ENCODE assay signal across 13 cellular contexts in the genomic region with DNA sequence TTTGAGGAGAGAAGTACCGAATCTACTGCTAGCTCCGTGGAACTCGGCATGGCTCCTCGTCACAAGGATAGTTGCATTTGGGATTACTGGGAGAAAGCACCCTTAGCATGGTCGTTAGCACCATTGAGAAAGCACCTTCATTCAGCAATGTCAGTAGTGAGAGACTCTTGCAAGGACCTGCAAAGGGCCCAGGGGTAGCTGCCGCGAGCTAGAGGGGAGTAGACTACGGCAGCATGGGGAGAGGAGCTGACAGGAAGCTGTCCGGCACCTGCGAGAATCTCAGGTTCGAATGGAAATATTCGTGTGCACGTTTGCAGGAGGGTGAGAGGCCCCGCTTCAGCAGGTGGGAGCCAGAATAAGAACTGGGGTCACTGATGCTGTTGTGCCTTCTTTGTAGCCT. TPM values are rescaled to one million over a fixed set of nuclear protein-coding genes. Genes with fewer than 3 reads are reported as not detected.
DNase-seq lines count a peak whose midpoint lies in the region; ATAC-seq and TF ChIP-seq lines count a peak whose summit lies in the region.
"Had no signal": no experiment of that assay in that cellular context is flagged by ENCODE, and none has a peak within 500 bp of the region (broad histone marks: within the 10 kb centered on the region; RNA-seq: fewer than 3 reads in every experiment).

No MANE protein-coding gene starts in this region.

- no peaks in the 10 kb centered on the region for H3K4me1 ChIP-seq in CD8-positive, alpha-beta memory T cell (ENCODE audit: insufficient read depth, low read length)
- H3K4me1 ChIP-seq: BE2C had no signal

- H4K20me1 ChIP-seq in SU-DHL-6 (ENCODE audit: low read depth, low read length), result no peaks in the 10 kb centered on the region

- H3K27me3 ChIP-seq in SU-DHL-6 (ENCODE audit: low read length), result no peaks in the 10 kb centered on the region
- H3K27me3 ChIP-seq in CD8-positive, alpha-beta memory T cell (ENCODE audit: insufficient read depth, low read length, poor library complexity, severe bottlenecking), result no peaks in the 10 kb centered on the region
- H3K27me3 ChIP-seq: BE2C had no signal

- no peak overlapping the region for H2AFZ ChIP-seq in SU-DHL-6 (ENCODE audit: low read depth, low read length, severe bottlenecking)

- CTCF ChIA-PET in CD8-positive, alpha-beta memory T cell (lab: Charles Lee), result interaction anchor here (0.9 to 6.5 kb wide), 4 partner anchors 41 to 583 kb away, joined by 3 to 62 read pairs (median 24); a partner anchor contains a TSS

- ATAC-seq in HG02763 (IDR thresholded peaks at IDR 0.05; ENCODE audit: unreplicated experiment), result peak; percentile 22

- H3K27ac Mint-ChIP-seq in endothelial cell (ENCODE audit: unreplicated experiment), result no peak overlapping the region
- no peak overlapping the region for H3K27ac Mint-ChIP-seq in CD8-positive, alpha-beta memory T cell
- H3K27ac Mint-ChIP-seq: immature natural killer cell had no signal

- peak overlapping the region; percentile 99 for H3K27ac ChIP-seq in SU-DHL-6 (ENCODE audit: low read depth, low read length)
- no peak overlapping the region for H3K27ac ChIP-seq in CD8-positive, alpha-beta memory T cell (ENCODE audit: low read depth, low read length)
- H3K27ac ChIP-seq: RWPE1 had no signal

- H3K4me3 Mint-ChIP-seq in endothelial cell (ENCODE audit: unreplicated experiment), result no peak overlapping the region
- H3K4me3 Mint-ChIP-seq in CD8-positive, alpha-beta memory T cell, result no peak overlapping the region

- H3K4me3 ChIP-seq in GM12864 (ENCODE audit: low read depth, low read length) (peak overlapping the region; percentile 9), SU-DHL-6 (ENCODE audit: insufficient read depth, low read length, poor library complexity, severe bottlenecking) (peak overlapping the region; percentile 35)
- no peak overlapping the region for H3K4me3 ChIP-seq in CD8-positive, alpha-beta memory T cell (ENCODE audit: low read length)

- H3K9me3 Mint-ChIP-seq in endothelial cell (ENCODE audit: unreplicated experiment), result no peaks in the 10 kb centered on the region
- H3K9me3 Mint-ChIP-seq in CD8-positive, alpha-beta memory T cell, result peaks cover 0 to 2% (median 0%) of the 10 kb centered on the region in 5 donors
- H3K9me3 Mint-ChIP-seq: immature natural killer cell had no signal

- peaks cover 3% of the 10 kb centered on the region for H3K27me3 Mint-ChIP-seq in endothelial cell (ENCODE audit: unreplicated experiment)
- peaks cover 3 to 6% of the 10 kb centered on the region in 2 donors for H3K27me3 Mint-ChIP-seq in CD8-positive, alpha-beta memory T cell

- 0 out of 2 replicates have a peak, but pooled peaks cover 3% of the 10 kb centered on the region for H3K36me3 ChIP-seq in SU-DHL-6 (ENCODE audit: low read length)
- H3K36me3 ChIP-seq in CD8-positive, alpha-beta memory T cell (ENCODE audit: insufficient read depth, low read length), result no peaks in the 10 kb centered on the region
- H3K36me3 ChIP-seq: BE2C had no signal

- peaks cover 55% of the 10 kb centered on the region for H3F3A ChIP-seq in SU-DHL-6 (ENCODE audit: insufficient read depth)

- H3K9me2 ChIP-seq in SU-DHL-6 (replicated peaks; ENCODE audit: insufficient read depth, low read length), result no peaks in the 10 kb centered on the region

- H3K4me1 Mint-ChIP-seq in endothelial cell (ENCODE audit: unreplicated experiment), result no peaks in the 10 kb centered on the region
- peaks cover 4 to 10% (median 8%) of the 10 kb centered on the region in 3 donors for H3K4me1 Mint-ChIP-seq in CD8-positive, alpha-beta memory T cell

- H3K36me3 Mint-ChIP-seq in endothelial cell (ENCODE audit: low read depth, unreplicated experiment), result no peaks in the 10 kb centered on the region
- no peaks in the 10 kb centered on the region for H3K36me3 Mint-ChIP-seq in CD8-positive, alpha-beta memory T cell
- H3K36me3 Mint-ChIP-seq: immature natural killer cell had no signal

- peak overlapping the region; percentile 82 for H3K9ac ChIP-seq in SU-DHL-6 (ENCODE audit: low read length)

- in situ Hi-C loops in GM18951 (cut with MboI; ENCODE audit: low sequenced_read_pairs, unreplicated experiment), result loop anchor here (10.0 to 25.0 kb wide), 2 partner anchors 92 to 675 kb away; a partner anchor contains a TSS

- TF ChIP-seq CTCF in GM12864 (IDR thresholded peaks at IDR 0.05; ENCODE audit: low read depth, low read length, missing control alignments) (no peak), SU-DHL-6 (IDR thresholded peaks at IDR 0.05; ENCODE audit: insufficient read depth, low read length, poor library complexity, severe bottlenecking) (no peak), endothelial cell (IDR thresholded peaks at IDR 0.05; ENCODE audit: unreplicated experiment) (no peak)

- POLR2A ChIA-PET in CD8-positive, alpha-beta memory T cell (lab: Charles Lee), result no interaction called here

- peak; percentile 37 for TF ChIP-seq POLR2A in GM18951 (IDR thresholded peaks at IDR 0.05; ENCODE audit: extremely low read depth, insufficient read depth, insufficient read length)

- DNase-seq in GM12864 (ENCODE audit: low read depth), result no peak
- no peak for DNase-seq in ecto neural progenitor cell (ENCODE audit: low spot score)
- no peak for DNase-seq in endothelial cell (ENCODE audit: low spot score)
- DNase-seq in CD8-positive, alpha-beta memory T cell, result no peak
- DNase-seq in effector CD8-positive, alpha-beta T cell (lab: John Stamatoyannopoulos, UW), result no peak
- DNase-seq: BE2C, immature natural killer cell, NCI-H446 treated with DMSO at 0.1 percent for 48 hours had no signal

- H3K9me3 ChIP-seq in SU-DHL-6 (ENCODE audit: insufficient read depth, low read length), result peaks cover 6% of the 10 kb centered on the region; the same call in 1 of the 2 replicates
- no peaks in the 10 kb centered on the region for H3K9me3 ChIP-seq in CD8-positive, alpha-beta memory T cell (ENCODE audit: low read length)
- H3K9me3 ChIP-seq: BE2C had no signal

- peak overlapping the region; percentile 84 for H3K4me2 ChIP-seq in SU-DHL-6 (ENCODE audit: low read depth, low read length, poor library complexity, severe bottlenecking)

- H3K79me2 ChIP-seq in SU-DHL-6 (ENCODE audit: insufficient read depth, low read length), result peaks cover 5% of the 10 kb centered on the region; the same call in 1 of the 2 replicates

RNA-seq across cellular contexts. Expression of a gene that starts 20.2 kb away (rescaled TPM):
- not detected for total RNA-seq in endothelial cell (ENCODE audit: unreplicated experiment)
- not detected for total RNA-seq in CD8-positive, alpha-beta memory T cell
- not detected for polyA plus RNA-seq in CD8-positive, alpha-beta memory T cell
- total RNA-seq: renal cortical epithelial cell had no signal

RNA-seq across cellular contexts. Expression of a gene that starts 42.0 kb away (rescaled TPM):
- total RNA-seq in endothelial cell (ENCODE audit: unreplicated experiment), result 0.23 TPM
- total RNA-seq in CD8-positive, alpha-beta memory T cell, result 1 to 10 TPM; 1.3 to 2.1 TPM
- 9.8 TPM for polyA plus RNA-seq in CD8-positive, alpha-beta memory T cell
